In the genomic region with DNA sequence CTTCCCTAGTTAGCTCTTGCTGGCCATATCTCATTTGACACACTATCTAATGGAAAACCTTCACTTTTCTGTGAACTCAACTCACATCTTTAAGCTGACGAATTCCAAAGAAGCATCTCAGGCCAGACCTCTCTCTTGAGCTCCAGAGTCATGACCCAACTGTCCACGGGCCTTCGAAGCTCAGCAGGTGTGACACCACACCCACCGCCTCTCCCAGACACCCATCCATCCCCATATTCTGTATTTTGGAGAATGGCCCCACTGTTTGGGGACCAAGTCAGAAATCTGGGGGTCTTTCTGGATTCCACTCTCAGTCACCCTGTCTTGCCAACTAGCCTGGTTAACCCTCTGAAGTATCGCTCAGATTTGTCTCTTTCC, we compare ENCODE assay signal across 10 cellular contexts.
"Had no signal": no experiment of that assay in that cellular context is flagged by ENCODE, and none has a peak within 500 bp of the region (broad histone marks: within the 10 kb centered on the region; RNA-seq: fewer than 3 reads in every experiment).

No MANE protein-coding gene starts in this region.

- H3K36me3 ChIP-seq: heart left ventricle, prostate gland, tibial artery, upper lobe of left lung, vagina had no signal

- H3K4me1 ChIP-seq: parathyroid adenoma, prostate gland had no signal

- H3K79me2 ChIP-seq: parathyroid adenoma had no signal

- H3K27me3 Mint-ChIP-seq: stimulated activated naive CD8-positive, alpha-beta T cell treated with anti-CD3 and anti-CD28 coated beads, Interleukin-15, Interleukin-2, amounts not matched to agents 100 ng/mL and 50 ng/mL, for 24 hours had no signal

- H3K9me3 ChIP-seq: heart left ventricle, prostate gland, tibial artery, upper lobe of left lung, vagina had no signal

- H3K27me3 ChIP-seq: heart left ventricle, upper lobe of left lung, vagina had no signal

- H3K4me3 ChIP-seq: prostate gland, vagina had no signal

- H3K27ac Mint-ChIP-seq: nephron progenitor cell had no signal

- H3K9ac ChIP-seq: parathyroid adenoma had no signal

- H3K9me3 Mint-ChIP-seq: naive thymus-derived CD4-positive, alpha-beta T cell; nephron progenitor cell; stimulated activated memory B cell treated with anti-CD40 and anti-IgM and Interleukin-4, amounts not matched to agents 10 μg/mL and 1 μg/mL and 100 μg/mL, for 72 hours; stimulated activated naive CD8-positive, alpha-beta T cell treated with anti-CD3 and anti-CD28 coated beads, Interleukin-15, Interleukin-2, amounts not matched to agents 100 ng/mL and 50 ng/mL, for 24 hours had no signal

- H3K27ac ChIP-seq: parathyroid adenoma had no signal

- H3K36me3 Mint-ChIP-seq: naive thymus-derived CD4-positive, alpha-beta T cell; stimulated activated memory B cell treated with anti-CD40 and anti-IgM and Interleukin-4, amounts not matched to agents 10 μg/mL and 1 μg/mL and 100 μg/mL, for 72 hours had no signal
